11 cellular contexts compared by ENCODE assay signal in genomic region chr9:130785940-130786500, GRCh38.
"Had no signal": no experiment of that assay in that cellular context is flagged by ENCODE, and none has a peak within 500 bp of the region (broad histone marks: within the 10 kb centered on the region; RNA-seq: fewer than 3 reads in every experiment).

No MANE protein-coding gene starts in this region.

- DNase-seq: activated B cell treated with CpG ODN at 0.5 μM for 24 hours; activated CD4-positive, alpha-beta T cell treated with anti-CD3 and anti-CD28 coated beads, Interleukin-2, amount 10 ng/mL, durations not matched to agents 24 days and 14 days; activated naive CD4-positive, alpha-beta T cell treated with anti-CD3 and anti-CD28 coated beads, Interleukin-2, amount 10 ng/mL, durations not matched to agents 7 days and 5 days; activated T-cell treated with anti-CD3 and anti-CD28 coated beads for 4 hours; effector memory CD8-positive, alpha-beta T cell; glutamatergic neuron; islet precursor cell; pancreas; T-helper 1 cell had no signal

- H3K9me3 ChIP-seq: pancreas had no signal

- H3K27ac ChIP-seq: epithelial cell of prostate, pancreas had no signal

- H3K27me3 ChIP-seq: pancreas had no signal

- H3K36me3 ChIP-seq: pancreas had no signal

- ATAC-seq: effector memory CD8-positive, alpha-beta T cell had no signal

- H3K4me3 ChIP-seq: pancreas, smooth muscle cell had no signal

- H3K4me2 ChIP-seq: smooth muscle cell had no signal
